In the genomic region with DNA sequence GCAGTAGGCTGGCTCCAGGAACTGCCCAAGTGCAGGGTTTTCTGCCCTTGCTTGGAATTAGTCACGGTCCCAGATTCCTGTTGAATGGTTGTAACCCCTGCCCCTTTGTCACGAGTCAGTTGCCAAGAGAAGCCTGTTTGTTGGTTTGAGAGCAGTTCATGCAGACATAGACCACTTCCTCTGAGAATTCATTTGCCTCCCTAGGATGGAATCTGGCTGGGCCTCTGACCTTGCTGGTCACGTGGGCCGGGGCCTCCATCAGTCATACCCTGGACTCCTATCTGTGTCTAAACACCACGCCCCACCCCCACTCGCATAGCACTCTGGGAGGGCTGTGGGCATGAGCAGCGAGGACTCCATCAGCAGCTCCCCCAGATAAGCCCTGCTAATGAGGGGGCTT, we compare ENCODE assay signal across 12 cellular contexts. TPM values are rescaled to one million over a fixed set of nuclear protein-coding genes. Genes with fewer than 3 reads are reported as not detected.
DNase-seq lines count a peak whose midpoint lies in the region; ATAC-seq, FAIRE-seq and TF ChIP-seq lines count a peak whose summit lies in the region.
"Not testable (repeated sequence)": the region's sequence is repeated elsewhere in the genome, so short reads cannot be mapped to it uniquely, and the experiment has no call there.
"Had no signal": no experiment of that assay in that cellular context is flagged by ENCODE, and none has a peak within 500 bp of the region (broad histone marks: within the 10 kb centered on the region; RNA-seq: fewer than 3 reads in every experiment).

No MANE protein-coding gene starts in this region.

- in situ Hi-C loops in K562 (cut with MboI), result loop anchor here (5.0 kb wide), 1 partner anchor 681 kb away; no protein-coding TSS in a partner anchor

- not testable (repeated sequence) for H3K23ac ChIP-seq in mesendoderm (ENCODE audit: low read length)

- not testable (repeated sequence) for H3K9ac ChIP-seq in K562 (ENCODE audit: insufficient read depth in 1 of 2, low read depth in 2 of 2, low read length in 2 of 2); mesendoderm (ENCODE audit: low read length)

- peak in 1 of 2 experiments; percentile 18; a peak in 1 of 4 replicates for TF ChIP-seq RAD21 in K562 (CRISPR knock-in tag; conservative IDR thresholded peaks at IDR 0.05 in 1 of 2, IDR thresholded peaks at IDR 0.05 in 1 of 2)

- H3K79me2 ChIP-seq in K562 (ENCODE audit: control insufficient read depth, insufficient read depth, low read length); mesendoderm (ENCODE audit: control insufficient read depth, insufficient read depth, low read length): not testable (repeated sequence)

- H3K56ac ChIP-seq in mesendoderm (ENCODE audit: low read length), result not testable (repeated sequence)

- H3K36me3 ChIP-seq in K562 (ENCODE audit: control insufficient read depth, insufficient read depth, low read length); mesendoderm (ENCODE audit: control insufficient read depth, insufficient read depth, low read length): not testable (repeated sequence)

- not testable (repeated sequence) for H4K5ac ChIP-seq in mesendoderm (ENCODE audit: low read length)

- peaks cover 3 to 26% of the 10 kb centered on the region in 2 experiments for H3K27me3 ChIP-seq in K562 (ENCODE audit: control insufficient read depth in 2 of 2, insufficient read depth in 2 of 2, low read length in 2 of 2)
- not testable (repeated sequence) for H3K27me3 ChIP-seq in mesendoderm (ENCODE audit: insufficient read depth, low read length, poor library complexity)

- peak overlapping the region; percentile 0; the same call in 1 of the 2 replicates for H3K4me2 ChIP-seq in K562 (ENCODE audit: insufficient read depth, low read length)
- H3K4me2 ChIP-seq in mesendoderm (ENCODE audit: low read length), result not testable (repeated sequence)

- FAIRE-seq in K562 (lab: Jason Lieb, UNC), result not testable (repeated sequence)

- TF ChIP-seq EP300 in K562 (IDR thresholded peaks at IDR 0.05; ENCODE audit: low read length), result not testable (repeated sequence)

- not testable (repeated sequence) for H3K9me1 ChIP-seq in K562 (ENCODE audit: control insufficient read depth, insufficient read depth, low read length)

- H3K18ac ChIP-seq in mesendoderm (ENCODE audit: low read length), result not testable (repeated sequence)

- H2AK5ac ChIP-seq in mesendoderm (ENCODE audit: low read length), result not testable (repeated sequence)

- not testable (repeated sequence) for H4K8ac ChIP-seq in mesendoderm (ENCODE audit: low read depth, low read length)

- not testable (repeated sequence) for H3K79me1 ChIP-seq in mesendoderm (ENCODE audit: low read length)

- not testable (repeated sequence) for BruUV-seq in K562 (replicated peaks; lab: Mats Ljungman, UMichigan)

- CTCF ChIA-PET in K562 (lab: Yijun Ruan, JAX; ENCODE audit: low intra/inter-chr PET ratio), result not testable (repeated sequence)

- H3K27ac ChIP-seq in K562 (ENCODE audit: extremely low read depth, low read depth, low read length); mesendoderm (ENCODE audit: low read depth, low read length): not testable (repeated sequence)

- DNase-seq in EH (ENCODE audit: low read depth), result peak; percentile 3
- peak; percentile 29 for DNase-seq in OCI-M1 (lab: John Stamatoyannopoulos, UW)
- DNase-seq in K562 (ENCODE audit: extremely low read depth in 1 of 4, low spot score in 3 of 4), result peak in 1 of 4 experiments; percentile 85
- peak; percentile 87 for DNase-seq in epithelial cell of proximal tubule (ENCODE audit: low read depth)
- peak; percentile 61 for DNase-seq in islet precursor cell
- DNase-seq in mesendoderm, result peak; percentile 0
- DNase-seq in renal cortical epithelial cell (ENCODE audit: low read depth), result peak; percentile 97
- DNase-seq in stromal cell of bone marrow (ENCODE audit: low read depth), result peak; percentile 13

- not testable (repeated sequence) for H4K20me1 ChIP-seq in K562 (replicated peaks; ENCODE audit: control insufficient read depth, insufficient read depth, low read length)

- not testable (repeated sequence) for TF ChIP-seq CTCF in K562 (IDR thresholded peaks at IDR 0.05 in 2 of 3, conservative IDR thresholded peaks at IDR 0.05 in 1 of 3; ENCODE audit: insufficient read depth in 2 of 3, low read depth in 1 of 3, low read length in 3 of 3); epithelial cell of proximal tubule (conservative IDR thresholded peaks at IDR 0.05; ENCODE audit: low read depth, low read length)

- not testable (repeated sequence) for H2BK5ac ChIP-seq in mesendoderm (ENCODE audit: low read length)

- H2BK15ac ChIP-seq in mesendoderm (replicated peaks; ENCODE audit: low read depth), result not testable (repeated sequence)

- not testable (repeated sequence) for H2AFZ ChIP-seq in K562 (ENCODE audit: low read depth, low read length)

- WGBS in K562 (ENCODE audit: insufficient coverage, low coverage, missing lambda C conversion rate), result 5% methylated on average over 7 of the region's 7 CpGs
- WGBS in mesendoderm (ENCODE audit: extremely low coverage, insufficient coverage, low lambda C conversion rate), result no CpG with 5 or more reads among the region's 7 CpGs

- H2BK120ac ChIP-seq in mesendoderm (ENCODE audit: low read depth, low read length), result not testable (repeated sequence)

- ATAC-seq in K562, result peak; percentile 75

- H3K9me3 ChIP-seq in K562 (replicated peaks; ENCODE audit: control insufficient read depth, insufficient read depth, low read depth, low read length), result not testable (repeated sequence)

- intact Hi-C loops in K562 (cut with micrococcal nuclease), result not testable (repeated sequence)

- not testable (repeated sequence) for H3K4me1 ChIP-seq in K562 (replicated peaks in 1 of 2; ENCODE audit: control insufficient read depth in 2 of 2, insufficient read depth in 2 of 2, low read length in 2 of 2); mesendoderm (ENCODE audit: control insufficient read depth, low read depth, low read length)

- POLR2A ChIA-PET in K562 (lab: Yijun Ruan, JAX), result not testable (repeated sequence)

- H3K4me3 ChIP-seq in K562; epithelial cell of proximal tubule (ENCODE audit: low read depth, low read length); mesendoderm (ENCODE audit: low read length): not testable (repeated sequence)

- TF ChIP-seq POLR2A in K562 (conservative IDR thresholded peaks at IDR 0.05), result not testable (repeated sequence)

- H3K4ac ChIP-seq in mesendoderm (ENCODE audit: low read depth, low read length), result not testable (repeated sequence)

TF ChIP-seq in K562, 482 proteins besides CTCF, POLR2A, EP300 and RAD21 (continues in another document):
- TF ChIP-seq CXXC5 (CRISPR knock-in tag; IDR thresholded peaks at IDR 0.05) (peak; percentile 57), SMAD3 (CRISPR knock-in tag; conservative IDR thresholded peaks at IDR 0.05) (peak; percentile 91; the same call in 1 of the 2 replicates), L3MBTL2 (IDR thresholded peaks at IDR 0.05) (peak; percentile 75), NR2C1 (tag; IDR thresholded peaks at IDR 0.05) (peak; percentile 90), ZNF764 (CRISPR knock-in tag; IDR thresholded peaks at IDR 0.05; ENCODE audit: low read depth) (0 out of 2 replicates have a peak, but pooled peaks have one; percentile 26), ATF7 (IDR thresholded peaks at IDR 0.05) (peak; percentile 75), CREM (IDR thresholded peaks at IDR 0.05; ENCODE audit: low read depth) (peak; percentile 3; the same call in 1 of the 2 replicates), MTA3 (IDR thresholded peaks at IDR 0.05; ENCODE audit: borderline replicate concordance) (peak; percentile 62; the same call in 1 of the 2 replicates), FOXA3 (CRISPR knock-in tag; conservative IDR thresholded peaks at IDR 0.05 in 1 of 2, IDR thresholded peaks at IDR 0.05 in 1 of 2) (peak in 1 of 2 experiments; percentile 17; a peak in 1 of 4 replicates), RAD51 (IDR thresholded peaks at IDR 0.05; ENCODE audit: borderline replicate concordance, low read depth) (peak; percentile 98), CTBP1 (IDR thresholded peaks at IDR 0.05; ENCODE audit: borderline replicate concordance) (peak; percentile 98)
- TF ChIP-seq NR2C1 (IDR thresholded peaks at IDR 0.05), result not testable (repeated sequence)
- TF ChIP-seq, protein P1, sequence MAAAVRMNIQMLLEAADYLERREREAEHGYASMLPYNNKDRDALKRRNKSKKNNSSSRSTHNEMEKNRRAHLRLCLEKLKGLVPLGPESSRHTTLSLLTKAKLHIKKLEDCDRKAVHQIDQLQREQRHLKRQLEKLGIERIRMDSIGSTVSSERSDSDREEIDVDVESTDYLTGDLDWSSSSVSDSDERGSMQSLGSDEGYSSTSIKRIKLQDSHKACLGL (CRISPR knock-in tag; IDR thresholded peaks at IDR 0.05; ENCODE audit: borderline replicate concordance, poor library complexity, severe bottlenecking), result peak; percentile 32

RNA-seq across cellular contexts. Expression of a gene that starts 13.1 kb away (rescaled TPM):
- total RNA-seq in K562 (2011; cell fraction: chromatin; rRNA removed; ENCODE audit: low replicate concordance), result not detected in 2 replicates
- not detected in 2 replicates for total RNA-seq in K562 (2011; cell fraction: nucleolus; rRNA removed)
- total RNA-seq in K562 (2011; cell fraction: nucleoplasm; rRNA removed), result not detected in 2 replicates
- total RNA-seq in K562 (2014; rRNA removed) (not detected in 2 replicates), K562 (2014; rRNA removed; fragmentation: Illumina TruSeq; extraction: Trizol) (not detected in 2 replicates), K562 (2015; rRNA removed; fragmentation: Illumina TruSeq; extraction: Trizol) (not detected in 2 replicates), K562 (2021) (not detected in 2 replicates), epithelial cell of proximal tubule (0.80 TPM in 1 of 2 replicates, not detected in the other), renal cortical epithelial cell (not detected in 2 replicates)
- polyA plus RNA-seq in K562 (2011; rRNA removed) (not detected in 2 replicates), K562 (2014; fragmentation: Illumina TruSeq; extraction: Trizol) (not detected in 2 replicates), K562 (2014; fragmentation: Nextera tagmentation; extraction: Ambion mirVana) (not detected), K562 (2014; rRNA removed) (not detected in 2 replicates)
- polyA plus RNA-seq in K562 (2011; cell fraction: cytosol; rRNA removed), result not detected in 2 replicates
- polyA plus RNA-seq in K562 (2011; cell fraction: nucleus; rRNA removed), result not detected in 2 replicates
- not detected in 2 replicates for polyA plus RNA-seq in K562 (2012)
- not detected in 2 replicates for polyA minus RNA-seq in K562 (2011; rRNA and poly(A)+ RNA removed)
- polyA minus RNA-seq in K562 (2011; cell fraction: cytosol; rRNA and poly(A)+ RNA removed), result not detected in 2 replicates
- polyA minus RNA-seq in K562 (2011; cell fraction: nucleus; rRNA and poly(A)+ RNA removed), result not detected in 2 replicates
- polyA plus RNA-seq in mesendoderm (2013, experiment 1 of 2), result not detected
- polyA plus RNA-seq in mesendoderm (2013, experiment 2 of 2), result not detected
- total RNA-seq: CD8-positive, alpha-beta memory T cell; GM23338 had no signal
- polyA plus RNA-seq: A549; CD8-positive, alpha-beta memory T cell; GM23338; IgD-negative memory B cell had no signal
